ENCODE assay signal across 21 cellular contexts in genomic region chr1:153395136-153395685, GRCh38. TPM values are rescaled to one million over a fixed set of nuclear protein-coding genes. Genes with fewer than 3 reads are reported as not detected.
DNase-seq lines count a peak whose midpoint lies in the region; ATAC-seq and TF ChIP-seq lines count a peak whose summit lies in the region.
"Had no signal": no experiment of that assay in that cellular context is flagged by ENCODE, and none has a peak within 500 bp of the region (broad histone marks: within the 10 kb centered on the region; RNA-seq: fewer than 3 reads in every experiment).

No MANE protein-coding gene starts in this region.

- no peak overlapping the region for H3K27ac ChIP-seq in PC-3 (ENCODE audit: low read length)
- no peak overlapping the region for H3K27ac ChIP-seq in psoas muscle
- H3K27ac ChIP-seq in thyroid gland, result no peak overlapping the region
- no peak overlapping the region for H3K27ac ChIP-seq in prostate gland
- H3K27ac ChIP-seq: body of pancreas, hepatocyte, HL-60 had no signal

- no peak for TF ChIP-seq CTCF in PC-3 (conservative IDR thresholded peaks at IDR 0.05; ENCODE audit: low read depth, low read length)
- no peak for TF ChIP-seq CTCF in epithelial cell of esophagus (IDR thresholded peaks at IDR 0.05; ENCODE audit: insufficient read depth, low read depth, low read length, missing control alignments)
- TF ChIP-seq CTCF in psoas muscle (IDR thresholded peaks at IDR 0.05), result no peak
- no peak for TF ChIP-seq CTCF in thyroid gland (IDR thresholded peaks at IDR 0.05)
- no peak for TF ChIP-seq CTCF in prostate gland (IDR thresholded peaks at IDR 0.05)

- H3K4me3 ChIP-seq in H7 (ENCODE audit: insufficient read depth, low read depth, low read length) (no peak overlapping the region), PC-3 (ENCODE audit: low read length) (no peak overlapping the region), epithelial cell of esophagus (ENCODE audit: low read length) (no peak overlapping the region), psoas muscle (no peak overlapping the region), thyroid gland (replicated peaks in 1 of 3) (no peak overlapping the region), prostate gland (no peak overlapping the region)
- H3K4me3 ChIP-seq: body of pancreas, hepatocyte had no signal

- peak; percentile 82 for ATAC-seq in PC-3
- peak; percentile 79 to 88 (median 84) for ATAC-seq in psoas muscle
- no peak for ATAC-seq in GM21529 (IDR thresholded peaks at IDR 0.05; ENCODE audit: unreplicated experiment)
- ATAC-seq: body of pancreas had no signal

- no peaks in the 10 kb centered on the region for H3F3A ChIP-seq in PC-3 (ENCODE audit: low read length, unreplicated experiment)

- no peak overlapping the region for H3K9ac ChIP-seq in PC-3 (ENCODE audit: low read length)

- no TSS peak for BruUV-seq in PC-3 (replicated peaks; lab: Mats Ljungman, UMichigan)

- intact Hi-C loops in PC-3 (cut with micrococcal nuclease), result no loop called here
- intact Hi-C loops in psoas muscle (cut with DNase I), result loop anchor here in 1 of 2 donors (5.0 kb wide), 1 partner anchor 43 kb away; no protein-coding TSS in a partner anchor
- intact Hi-C loops in thyroid gland (cut with DNase I), result no loop called here
- intact Hi-C loops in prostate gland (cut with DNase I), result no loop called here

- H2AFZ ChIP-seq in PC-3 (ENCODE audit: low read length), result no peak overlapping the region
- H2AFZ ChIP-seq: hepatocyte had no signal

- peak overlapping the region; percentile 23 for H3K4me2 ChIP-seq in PC-3 (ENCODE audit: low read length)
- H3K4me2 ChIP-seq: hepatocyte had no signal

- H3K27me3 ChIP-seq in H7 (ENCODE audit: control insufficient read depth, insufficient read depth, low read length), result no peaks in the 10 kb centered on the region
- peaks cover 57% of the 10 kb centered on the region for H3K27me3 ChIP-seq in PC-3 (ENCODE audit: low read length)
- H3K27me3 ChIP-seq in psoas muscle (ENCODE audit: insufficient read depth in 3 of 3, low read length in 2 of 3), result no peaks in the 10 kb centered on the region
- H3K27me3 ChIP-seq in thyroid gland, result no peaks in the 10 kb centered on the region
- no peaks in the 10 kb centered on the region for H3K27me3 ChIP-seq in prostate gland (replicated peaks; ENCODE audit: insufficient read depth)
- H3K27me3 ChIP-seq: body of pancreas, hepatocyte had no signal

- DNase-seq in H7, result peak; percentile 5
- DNase-seq in PC-3, result peak; percentile 80
- peak; percentile 84 for DNase-seq in epithelial cell of esophagus (ENCODE audit: low read depth)
- peak; percentile 35 to 60 for DNase-seq in psoas muscle
- DNase-seq in thyroid gland, result no peak
- DNase-seq in prostate gland (ENCODE audit: low spot score), result no peak
- DNase-seq: activated CD4-positive, alpha-beta T cell treated with anti-CD3 and anti-CD28 coated beads, Interleukin-2, amount 50 U/mL, for 1 hour; activated T-cell treated with anti-CD3 and anti-CD28 coated beads, Interleukin-2, amount 50 U/mL, for 1 hour; body of pancreas; NCI-H1417; NCI-H446; occipital lobe; stimulated activated CD4-positive, alpha-beta T cell treated with anti-CD3 and anti-CD28 coated beads, Interleukin-4, amount 100 ng/mL, for 24 hours; stimulated activated CD8-positive, alpha-beta memory T cell treated with anti-CD3 and anti-CD28 coated beads, Interleukin-4, amount 100 ng/mL, for 48 hours had no signal

- H3K4me1 ChIP-seq in PC-3 (ENCODE audit: insufficient read depth, low read length) (peaks cover 28% of the 10 kb centered on the region), psoas muscle (no peaks in the 10 kb centered on the region), thyroid gland (no peaks in the 10 kb centered on the region), prostate gland (replicated peaks) (no peaks in the 10 kb centered on the region)
- H3K4me1 ChIP-seq: body of pancreas had no signal

- H3K9me3 ChIP-seq in PC-3 (ENCODE audit: low read length), result no peaks in the 10 kb centered on the region
- H3K9me3 ChIP-seq in psoas muscle, result no peaks in the 10 kb centered on the region
- no peaks in the 10 kb centered on the region for H3K9me3 ChIP-seq in thyroid gland
- no peaks in the 10 kb centered on the region for H3K9me3 ChIP-seq in prostate gland
- H3K9me3 ChIP-seq: body of pancreas had no signal

- no peak for TF ChIP-seq POLR2A in thyroid gland (IDR thresholded peaks at IDR 0.05)
- TF ChIP-seq POLR2A in prostate gland (IDR thresholded peaks at IDR 0.05), result no peak

- no peaks in the 10 kb centered on the region for H3K79me2 ChIP-seq in PC-3 (ENCODE audit: low read length)
- H3K79me2 ChIP-seq: hepatocyte had no signal

- no peaks in the 10 kb centered on the region for H3K36me3 ChIP-seq in H7 (replicated peaks; ENCODE audit: control insufficient read depth, insufficient read depth, low read length)
- H3K36me3 ChIP-seq in PC-3 (ENCODE audit: low read depth, low read length), result no peaks in the 10 kb centered on the region
- H3K36me3 ChIP-seq in psoas muscle (ENCODE audit: insufficient read depth in 1 of 2, low read depth in 1 of 2), result no peaks in the 10 kb centered on the region
- H3K36me3 ChIP-seq in thyroid gland, result no peaks in the 10 kb centered on the region
- H3K36me3 ChIP-seq in prostate gland, result no peaks in the 10 kb centered on the region

- 51 to 76% (median 61%) methylated on average over 7 of the region's 7 CpGs for WGBS in psoas muscle, 3 donors
- WGBS in thyroid gland, 2 donors, result 73 to 76% methylated on average over 7 of the region's 7 CpGs
- WGBS in prostate gland, result 57% methylated on average over 7 of the region's 7 CpGs

- no peaks in the 10 kb centered on the region for H4K20me1 ChIP-seq in PC-3 (ENCODE audit: low read length)

- CTCF ChIA-PET in PC-3 (lab: Charles Lee), result no interaction called here

- H3K9me2 ChIP-seq in PC-3 (replicated peaks; ENCODE audit: low read length), result no peaks in the 10 kb centered on the region

- POLR2A ChIA-PET in PC-3 (lab: Charles Lee; ENCODE audit: unreplicated experiment), result no interaction called here

RNA-seq across cellular contexts. Expression of gene S100A8, which starts 4.3 kb away (rescaled TPM):
- not detected in 2 replicates for total RNA-seq in H7 (2014; rRNA removed; shearing (Covaris generic))
- total RNA-seq in PC-3 (2014; rRNA removed) (0.29 TPM in 1 of 2 replicates, not detected in the other), psoas muscle (10 to 100 TPM; 26.0 to 57.0 (median 33.5) TPM), thyroid gland (10 to 100 TPM in 1 of 4 donors, 1 to 10 TPM in 2, not detected in 1; 2.8 to 35.6 (median 6.2) TPM), prostate gland (1 to 10 TPM; 1.5 to 5.6 TPM)
- 10 to 100 TPM; 16.8 to 30.6 (median 25.2) TPM for polyA plus RNA-seq in psoas muscle
- total RNA-seq: dermis microvascular lymphatic vessel endothelial cell, fibroblast of lung had no signal
- polyA plus RNA-seq: fibroblast of lung had no signal

RNA-seq across cellular contexts. Expression of gene S100A12, which starts 19.8 kb away (rescaled TPM):
- total RNA-seq in H7 (2014; rRNA removed; shearing (Covaris generic)), result not detected in 2 replicates
- not detected in 2 replicates for total RNA-seq in PC-3 (2014; rRNA removed)
- total RNA-seq in psoas muscle, result 1 to 10 TPM; 1.2 to 2.8 (median 1.8) TPM
- 1 to 10 TPM in 2 of 3 donors, under 1 TPM in 1; 0.40 to 3.5 (median 1.0) TPM for polyA plus RNA-seq in psoas muscle
- total RNA-seq in thyroid gland, result not detected
- not detected for total RNA-seq in prostate gland
- total RNA-seq: body of pancreas, dermis microvascular lymphatic vessel endothelial cell, fibroblast of lung, hepatocyte had no signal
- polyA plus RNA-seq: fibroblast of lung, hepatocyte had no signal

RNA-seq across cellular contexts. Expression of gene S100A7A, which starts 21.1 kb away (rescaled TPM):
- total RNA-seq in H7 (2014; rRNA removed; shearing (Covaris generic)), result not detected in 2 replicates
- total RNA-seq in PC-3 (2014; rRNA removed), result not detected in 2 replicates
- not detected for total RNA-seq in psoas muscle
- polyA plus RNA-seq in psoas muscle, result not detected
- not detected for total RNA-seq in thyroid gland
- not detected for total RNA-seq in prostate gland
- total RNA-seq: body of pancreas, dermis microvascular lymphatic vessel endothelial cell, fibroblast of lung, hepatocyte, occipital lobe, temporal lobe had no signal
- polyA plus RNA-seq: CD14-positive monocyte, fibroblast of lung, hepatocyte had no signal

RNA-seq across cellular contexts. Expression of gene S100A9, which starts 37.6 kb away (rescaled TPM):
- total RNA-seq in H7 (2014; rRNA removed; shearing (Covaris generic)), result not detected in 2 replicates
- total RNA-seq in PC-3 (2014; rRNA removed), result 482 and 559 TPM in 2 replicates
- 10 to 100 TPM; 26.4 to 60.3 (median 52.2) TPM for total RNA-seq in psoas muscle
- polyA plus RNA-seq in psoas muscle, result 100 to 1,000 TPM in 1 of 3 donors, 10 to 100 TPM in 2; 38.8 to 111 (median 46.1) TPM
- total RNA-seq in thyroid gland, result 100 to 1,000 TPM in 1 of 4 donors, 10 to 100 TPM in 3; 36.2 to 285 (median 66.0) TPM
- 10 to 100 TPM; 25.6 to 45.2 TPM for total RNA-seq in prostate gland
- total RNA-seq: fibroblast of lung had no signal
- polyA plus RNA-seq: fibroblast of lung had no signal

RNA-seq across cellular contexts. Expression of gene PGLYRP4, which starts 46.6 kb away (rescaled TPM):
- total RNA-seq in H7 (2014; rRNA removed; shearing (Covaris generic)), result not detected in 2 replicates
- not detected in 2 replicates for total RNA-seq in PC-3 (2014; rRNA removed)
- total RNA-seq in psoas muscle, result not detected
- polyA plus RNA-seq in psoas muscle, result not detected
- not detected for total RNA-seq in thyroid gland
- total RNA-seq in prostate gland, result not detected
- total RNA-seq: body of pancreas, dermis microvascular lymphatic vessel endothelial cell, fibroblast of lung, hepatocyte, occipital lobe, temporal lobe had no signal
- polyA plus RNA-seq: CD14-positive monocyte, fibroblast of lung, hepatocyte had no signal

Comparison
In these comparisons a context has a peak if more than half of its experiments do, and no peak if none do; other contexts are left out.
1. DNase-seq: peak in H7 (single experiment), PC-3 (single experiment), epithelial cell of esophagus (single experiment) and psoas muscle (2 of 2); none in thyroid gland (0 of 2) and prostate gland (single experiment).